In the genomic region with DNA sequence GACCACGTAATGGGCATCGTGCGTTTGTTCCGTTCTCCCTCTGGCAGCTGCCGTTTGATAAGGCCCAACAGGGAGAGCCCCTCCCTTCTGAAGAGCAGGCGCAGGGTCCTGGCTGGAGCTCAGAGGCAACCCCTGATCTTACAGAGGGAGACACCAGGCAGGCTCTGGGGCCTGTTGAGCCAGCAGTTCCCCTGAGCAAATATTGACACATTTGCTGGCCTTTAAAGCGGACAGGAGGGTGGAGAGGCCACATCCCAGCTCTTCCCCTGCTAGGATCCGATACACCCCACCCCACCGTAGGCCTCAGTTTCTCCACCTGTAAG, we compare ENCODE assay signal across 8 cellular contexts. TPM values are rescaled to one million over a fixed set of nuclear protein-coding genes. Genes with fewer than 3 reads are reported as not detected.
DNase-seq lines count a peak whose midpoint lies in the region; ATAC-seq, FAIRE-seq and TF ChIP-seq lines count a peak whose summit lies in the region.

No MANE protein-coding gene starts in this region.

- intact Hi-C loops in activated naive CD4-positive, alpha-beta T cell treated with anti-CD3 and anti-CD28 coated beads for 36 hours (cut with micrococcal nuclease), result loop anchor here (1.0 to 5.0 kb wide), 11 partner anchors 19 to 417 kb away; partner anchors contain the start of gene IL2RB
- intact Hi-C loops in kidney (cut with DNase I) (loop anchor here (10.0 kb wide), 1 partner anchor 115 kb away; no protein-coding TSS in a partner anchor), left cardiac atrium (cut with DNase I) (loop anchor here (1.0 to 10.0 kb wide), 3 partner anchors 42 to 125 kb away; no protein-coding TSS in a partner anchor)

- DNase-seq in activated naive CD4-positive, alpha-beta T cell treated with anti-CD3 and anti-CD28 coated beads for 36 hours, result no peak
- DNase-seq in activated naive CD4-positive, alpha-beta T cell (lab: John Stamatoyannopoulos, UW), result no peak
- no peak for DNase-seq in kidney
- no peak for DNase-seq in type B pancreatic cell (ENCODE audit: extremely low spot score, unreplicated experiment)
- DNase-seq in HK-2 (ENCODE audit: unreplicated experiment), result no peak
- no peak for DNase-seq in left cardiac atrium

- peaks cover 45% of the 10 kb centered on the region for H3K4me1 Mint-ChIP-seq in activated naive CD4-positive, alpha-beta T cell treated with anti-CD3 and anti-CD28 coated beads for 36 hours (ENCODE audit: low read depth)
- H3K4me1 Mint-ChIP-seq in type B pancreatic cell (ENCODE audit: unreplicated experiment), result peaks cover 13% of the 10 kb centered on the region

- CTCF ChIA-PET in activated naive CD4-positive, alpha-beta T cell treated with anti-CD3 and anti-CD28 coated beads for 36 hours (lab: Charles Lee), result interaction anchor here (0.6 to 4.8 kb wide), 37 partner anchors 10 to 367 kb away, joined by 3 to 47 read pairs (median 5); partner anchors contain the start of genes KCTD17 and RAC2

- TF ChIP-seq CTCF in WI38 (IDR thresholded peaks at IDR 0.05; ENCODE audit: low read depth, low read length) (no peak), kidney (IDR thresholded peaks at IDR 0.05; ENCODE audit: borderline replicate concordance, extremely low read depth, insufficient read depth) (no peak), type B pancreatic cell (conservative IDR thresholded peaks at IDR 0.05) (no peak)

- H3K4me3 ChIP-seq in WI38 (ENCODE audit: low read depth, low read length) (peak overlapping the region; percentile 41), kidney (ENCODE audit: low read length in 2 of 2) (peak overlapping the region in 1 of 2 donors; percentile 23)

- H3K9ac ChIP-seq in kidney (ENCODE audit: low read length in 2 of 2), result peak overlapping the region; percentile 35 to 92

- ATAC-seq in HG03280 (IDR thresholded peaks at IDR 0.05; ENCODE audit: unreplicated experiment) (no peak), left cardiac atrium (no peak)

- peak overlapping the region; percentile 81 for H3K4me3 Mint-ChIP-seq in activated naive CD4-positive, alpha-beta T cell treated with anti-CD3 and anti-CD28 coated beads for 36 hours
- H3K4me3 Mint-ChIP-seq in type B pancreatic cell, result peak overlapping the region; percentile 87

- no peaks in the 10 kb centered on the region for H3K9me3 Mint-ChIP-seq in activated naive CD4-positive, alpha-beta T cell treated with anti-CD3 and anti-CD28 coated beads for 36 hours
- H3K9me3 Mint-ChIP-seq in type B pancreatic cell, result no peaks in the 10 kb centered on the region

- H3K9me3 ChIP-seq in kidney (ENCODE audit: control insufficient read depth in 1 of 2, low read length in 2 of 2), result no peaks in the 10 kb centered on the region

- FAIRE-seq in kidney (lab: Jason Lieb, UNC), result no peak

- H3K4me1 ChIP-seq in kidney (ENCODE audit: control insufficient read depth in 1 of 2, insufficient read depth in 1 of 2, low read depth in 1 of 2, low read length in 2 of 2), result peaks cover 26 to 29% of the 10 kb centered on the region in 2 donors

- no peaks in the 10 kb centered on the region for H3K27me3 Mint-ChIP-seq in activated naive CD4-positive, alpha-beta T cell treated with anti-CD3 and anti-CD28 coated beads for 36 hours (ENCODE audit: low read depth)
- H3K27me3 Mint-ChIP-seq in type B pancreatic cell, result no peaks in the 10 kb centered on the region

- no peaks in the 10 kb centered on the region for H3K36me3 ChIP-seq in kidney (ENCODE audit: control insufficient read depth in 1 of 2, insufficient read depth in 2 of 2, low read length in 2 of 2)

- no peak overlapping the region for H3K27ac ChIP-seq in kidney (ENCODE audit: low read depth in 2 of 2, low read length in 2 of 2)

- peak overlapping the region; percentile 71 for H3K27ac Mint-ChIP-seq in activated naive CD4-positive, alpha-beta T cell treated with anti-CD3 and anti-CD28 coated beads for 36 hours
- H3K27ac Mint-ChIP-seq in type B pancreatic cell, result no peak overlapping the region

- peaks cover 10% of the 10 kb centered on the region for H3K36me3 Mint-ChIP-seq in activated naive CD4-positive, alpha-beta T cell treated with anti-CD3 and anti-CD28 coated beads for 36 hours (ENCODE audit: low read depth)
- H3K36me3 Mint-ChIP-seq in type B pancreatic cell, result peaks cover under 1% of the 10 kb centered on the region

RNA-seq across cellular contexts. Expression of gene C1QTNF6, which starts 11.8 kb away (rescaled TPM):
- 10 to 100 TPM; 13.4 to 13.6 TPM for total RNA-seq in activated naive CD4-positive, alpha-beta T cell treated with anti-CD3 and anti-CD28 coated beads for 36 hours
- total RNA-seq in kidney (8.0 TPM), type B pancreatic cell (ENCODE audit: low replicate concordance) (23.2 and 26.2 TPM in 2 replicates), left cardiac atrium (1 to 10 TPM; 1.8 to 2.9 TPM)
- 3.2 TPM for polyA plus RNA-seq in kidney (ENCODE audit: insufficient read depth, low read depth, low replicate concordance)

RNA-seq across cellular contexts. Expression of gene SSTR3, which starts 12.5 kb away (rescaled TPM):
- 10 to 100 TPM; 28.1 to 28.6 TPM for total RNA-seq in activated naive CD4-positive, alpha-beta T cell treated with anti-CD3 and anti-CD28 coated beads for 36 hours
- 0.13 TPM for total RNA-seq in kidney
- polyA plus RNA-seq in kidney (ENCODE audit: insufficient read depth, low read depth, low replicate concordance), result 0.56 TPM
- total RNA-seq in type B pancreatic cell (ENCODE audit: low replicate concordance), result 2.4 and 3.4 TPM in 2 replicates
- total RNA-seq in left cardiac atrium, result not detected

RNA-seq across cellular contexts. Expression of gene RAC2, which starts 44.3 kb away (rescaled TPM):
- 100 to 1,000 TPM; 728 to 759 TPM for total RNA-seq in activated naive CD4-positive, alpha-beta T cell treated with anti-CD3 and anti-CD28 coated beads for 36 hours
- 38.6 TPM for total RNA-seq in kidney
- 4.5 TPM for polyA plus RNA-seq in kidney (ENCODE audit: insufficient read depth, low read depth, low replicate concordance)
- total RNA-seq in type B pancreatic cell (ENCODE audit: low replicate concordance), result 0.24 and 1.2 TPM in 2 replicates
- 10 to 100 TPM in 1 of 2 donors, 1 to 10 TPM in 1; 6.4 to 12.5 TPM for total RNA-seq in left cardiac atrium

RNA-seq across cellular contexts. Expression of gene IL2RB, which starts 50.1 kb away (rescaled TPM):
- 100 to 1,000 TPM; 126 to 134 TPM for total RNA-seq in activated naive CD4-positive, alpha-beta T cell treated with anti-CD3 and anti-CD28 coated beads for 36 hours
- total RNA-seq in kidney (7.6 TPM), type B pancreatic cell (ENCODE audit: low replicate concordance) (0.12 and 0.68 TPM in 2 replicates), left cardiac atrium (1 to 10 TPM in 1 of 2 donors, under 1 TPM in 1; 0.34 to 2.0 TPM)
- 0.32 TPM for polyA plus RNA-seq in kidney (ENCODE audit: insufficient read depth, low read depth, low replicate concordance)

Comparison
In these comparisons a context has a peak if more than half of its experiments do, and no peak if none do; other contexts are left out.
1. RNA of gene RAC2, which starts 44.3 kb away (total RNA-seq): 728 to 759 TPM in activated naive CD4-positive, alpha-beta T cell treated with anti-CD3 and anti-CD28 coated beads for 36 hours; 38.6 TPM in kidney (single experiment), 6.4 to 12.5 TPM in left cardiac atrium and 0.24 to 1.2 TPM in type B pancreatic cell; every median in the first group is over 10 times any median in the second.